In genomic region chr12:108174641-108175040, GRCh38 we compare ENCODE assay signal across 22 cellular contexts. TPM values are rescaled to one million over a fixed set of nuclear protein-coding genes. Genes with fewer than 3 reads are reported as not detected.
DNase-seq lines count a peak whose midpoint lies in the region; ATAC-seq and TF ChIP-seq lines count a peak whose summit lies in the region.
"Had no signal": no experiment of that assay in that cellular context is flagged by ENCODE, and none has a peak within 500 bp of the region (broad histone marks: within the 10 kb centered on the region; RNA-seq: fewer than 3 reads in every experiment).

No MANE protein-coding gene starts in this region.

- H4K91ac ChIP-seq in H9 (ENCODE audit: insufficient read length, low read depth, low read length): no peak overlapping the region

- no peak overlapping the region for H2BK12ac ChIP-seq in H9 (ENCODE audit: insufficient read length, low read depth, low read length)

- H3K4me1 Mint-ChIP-seq in H9: peaks cover 38 to 54% of the 10 kb centered on the region in 2 experiments
- H3K4me1 Mint-ChIP-seq: CD14-positive monocyte; CD8-positive, alpha-beta memory T cell had no signal

- intact Hi-C loops in esophagus muscularis mucosa (cut with DNase I): no loop called here
- intact Hi-C loops in thyroid gland (cut with DNase I): no loop called here

- H3K18ac ChIP-seq in H9 (ENCODE audit: insufficient read length, low read depth, low read length): no peak overlapping the region

- TF ChIP-seq CTCF in H9 (conservative IDR thresholded peaks at IDR 0.05) (no peak), esophagus muscularis mucosa (IDR thresholded peaks at IDR 0.05) (no peak), thyroid gland (IDR thresholded peaks at IDR 0.05) (no peak)

- H3K9ac ChIP-seq in H9 (ENCODE audit: extremely low read depth, insufficient read length, low read length) (no peak overlapping the region), HUES64 (ENCODE audit: low read depth, low read length) (no peak overlapping the region)
- H3K9ac ChIP-seq: BLaER1 treated with 17β-estradiol and CSF1 and Interleukin-3, amounts not matched to agents 10 nM and 100 nM had no signal

- H3K56ac ChIP-seq in H9 (ENCODE audit: insufficient read length, low read depth, low read length): no peak overlapping the region

- no peak overlapping the region for H3K14ac ChIP-seq in H9 (ENCODE audit: insufficient read depth, low read length)

- H3K4me3 ChIP-seq in HUES64 (ENCODE audit: low read length) (no peak overlapping the region), esophagus muscularis mucosa (no peak overlapping the region), thyroid gland (replicated peaks in 1 of 3) (no peak overlapping the region)
- H3K4me3 ChIP-seq: BLaER1 treated with 17β-estradiol and CSF1 and Interleukin-3, amounts not matched to agents 10 nM and 100 nM; GM12878; GM23338 had no signal

- H2AK5ac ChIP-seq in H9 (ENCODE audit: insufficient read length, low read length): no peak overlapping the region

- no peak overlapping the region for H2BK120ac ChIP-seq in H9 (ENCODE audit: low read depth, low read length, poor library complexity, severe bottlenecking)

- H3K4ac ChIP-seq in H9 (ENCODE audit: low read depth, low read length): no peak overlapping the region

- H3K9me3 ChIP-seq in H9 (ENCODE audit: control insufficient read depth, low read depth, low read length) (no peaks in the 10 kb centered on the region), HUES64 (ENCODE audit: insufficient read depth, low read depth, low read length) (peaks cover 8% of the 10 kb centered on the region; the same call in 1 of the 2 replicates), esophagus muscularis mucosa (no peaks in the 10 kb centered on the region), thyroid gland (no peaks in the 10 kb centered on the region)
- H3K9me3 ChIP-seq: BE2C; BLaER1 treated with 17β-estradiol and CSF1 and Interleukin-3, amounts not matched to agents 10 nM and 100 nM had no signal

- no peak for ATAC-seq in GM19395 (IDR thresholded peaks at IDR 0.05; ENCODE audit: unreplicated experiment)

- WGBS in H9 (ENCODE audit: extremely low coverage, insufficient read length, low lambda C conversion rate): no CpG with 5 or more reads among the region's 6 CpGs
- 92% methylated on average over 6 of the region's 6 CpGs for WGBS in HUES64
- 76% methylated on average over 6 of the region's 6 CpGs for WGBS in esophagus muscularis mucosa
- WGBS in thyroid gland, 2 donors: 79 to 88% methylated on average over 6 of the region's 6 CpGs

- H2BK15ac ChIP-seq in H9 (ENCODE audit: low read depth, low read length): no peak overlapping the region

- H3K27me3 Mint-ChIP-seq in H9 (ENCODE audit: low read depth): no peaks in the 10 kb centered on the region; the same call in 1 of the 2 replicates

- H3K36me3 ChIP-seq in HUES64 (ENCODE audit: insufficient read depth, low read length): no peaks in the 10 kb centered on the region
- H3K36me3 ChIP-seq in esophagus muscularis mucosa: peaks cover 0 to 5% (median 0%) of the 10 kb centered on the region in 4 donors
- H3K36me3 ChIP-seq in thyroid gland: no peaks in the 10 kb centered on the region
- H3K36me3 ChIP-seq: BE2C; BLaER1 treated with 17β-estradiol and CSF1 and Interleukin-3, amounts not matched to agents 10 nM and 100 nM had no signal

- H3K4me1 ChIP-seq in H9 (ENCODE audit: insufficient read depth, low read length) (peaks cover 8% of the 10 kb centered on the region; the same call in 1 of the 2 replicates), HUES64 (ENCODE audit: insufficient read depth, low read length) (no peaks in the 10 kb centered on the region), esophagus muscularis mucosa (peaks cover 0 to 48% (median 35%) of the 10 kb centered on the region in 4 donors), thyroid gland (peaks cover 53 to 69% of the 10 kb centered on the region in 2 donors)
- H3K4me1 ChIP-seq: BE2C; BLaER1 treated with 17β-estradiol and CSF1 and Interleukin-3, amounts not matched to agents 10 nM and 100 nM had no signal

- no peak overlapping the region for H3K4me2 ChIP-seq in H9 (ENCODE audit: insufficient read depth, insufficient read length, low read length)
- H3K4me2 ChIP-seq: BLaER1 treated with 17β-estradiol and CSF1 and Interleukin-3, amounts not matched to agents 10 nM and 100 nM had no signal

- no peak overlapping the region for H4K5ac ChIP-seq in H9 (ENCODE audit: insufficient read length, low read depth, low read length)

- H3K27ac Mint-ChIP-seq in H9: peak overlapping the region in 2 of 3 experiments; percentile 64 to 94; a peak in 3 of 7 replicates
- H3K27ac Mint-ChIP-seq: CD14-positive monocyte; CD4-positive, alpha-beta T cell; CD8-positive, alpha-beta memory T cell; GM23338 had no signal

- H2BK5ac ChIP-seq in H9 (ENCODE audit: insufficient read length, low read length): no peak overlapping the region

- peaks cover 3 to 19% (median 5%) of the 10 kb centered on the region in 3 experiments; a peak in 5 of 7 replicates for H3K36me3 Mint-ChIP-seq in H9 (ENCODE audit: insufficient read depth in 1 of 3, low read depth in 3 of 3)
- H3K36me3 Mint-ChIP-seq: CD14-positive monocyte; CD8-positive, alpha-beta memory T cell had no signal

- H3K4me3 Mint-ChIP-seq in H9: no peak overlapping the region
- H3K4me3 Mint-ChIP-seq: CD14-positive monocyte; CD4-positive, alpha-beta T cell; CD8-positive, alpha-beta memory T cell; GM23338 had no signal

- H4K20me1 ChIP-seq in H9 (ENCODE audit: control insufficient read depth, insufficient read depth, insufficient read length): no peaks in the 10 kb centered on the region
- H4K20me1 ChIP-seq: BLaER1 treated with 17β-estradiol and CSF1 and Interleukin-3, amounts not matched to agents 10 nM and 100 nM had no signal

- H4K8ac ChIP-seq in H9 (replicated peaks; ENCODE audit: insufficient read length, low read depth, low read length): no peak overlapping the region

- H3K79me1 ChIP-seq in H9 (ENCODE audit: insufficient read depth, low read depth, low read length, poor library complexity, severe bottlenecking): no peaks in the 10 kb centered on the region

- TF ChIP-seq POLR2A in esophagus muscularis mucosa (IDR thresholded peaks at IDR 0.05; ENCODE audit: low read depth): no peak
- no peak for TF ChIP-seq POLR2A in thyroid gland (IDR thresholded peaks at IDR 0.05)

- H2AFZ ChIP-seq in H9 (ENCODE audit: low read length): no peak overlapping the region

- H3T11ph ChIP-seq in H9 (ENCODE audit: low read length): no peak overlapping the region

- H2BK20ac ChIP-seq in H9 (ENCODE audit: low read depth, low read length, poor library complexity, severe bottlenecking): no peak overlapping the region

- no peaks in the 10 kb centered on the region for H3K79me2 ChIP-seq in H9 (ENCODE audit: insufficient read depth, low read length)

- H3K23me2 ChIP-seq in H9 (ENCODE audit: insufficient read length, low read depth, low read length, poor library complexity, severe bottlenecking): no peaks in the 10 kb centered on the region

- H3K23ac ChIP-seq in H9 (ENCODE audit: insufficient read length, low read depth, low read length): no peak overlapping the region

- H3K27me3 ChIP-seq in H9 (ENCODE audit: insufficient read depth, low read length) (no peaks in the 10 kb centered on the region), HUES64 (ENCODE audit: insufficient read depth, low read length) (no peaks in the 10 kb centered on the region), esophagus muscularis mucosa (no peaks in the 10 kb centered on the region), thyroid gland (no peaks in the 10 kb centered on the region)
- H3K27me3 ChIP-seq: BE2C; BLaER1 treated with 17β-estradiol and CSF1 and Interleukin-3, amounts not matched to agents 10 nM and 100 nM had no signal

- peaks cover 11 to 13% of the 10 kb centered on the region in 2 experiments; a peak in 4 of 5 replicates for H3K9me3 Mint-ChIP-seq in H9
- H3K9me3 Mint-ChIP-seq: CD4-positive, alpha-beta T cell; CD8-positive, alpha-beta memory T cell had no signal

- no peak for TF ChIP-seq EP300 in esophagus muscularis mucosa (IDR thresholded peaks at IDR 0.05)

- H3K27ac ChIP-seq in H9 (ENCODE audit: insufficient read length, low read depth, low read length): no peak overlapping the region
- peak overlapping the region; percentile 34; the same call in 1 of the 2 replicates for H3K27ac ChIP-seq in HUES64 (ENCODE audit: low read depth, low read length)
- peak overlapping the region; percentile 49 to 57 (median 56) for H3K27ac ChIP-seq in esophagus muscularis mucosa (replicated peaks in 1 of 4)
- peak overlapping the region; percentile 54 to 92 (median 87) for H3K27ac ChIP-seq in thyroid gland
- H3K27ac ChIP-seq: 22Rv1; BLaER1 treated with 17β-estradiol and CSF1 and Interleukin-3, amounts not matched to agents 10 nM and 100 nM had no signal

- no peak for DNase-seq in H9
- no peak for DNase-seq in esophagus muscularis mucosa (ENCODE audit: extremely low spot score)
- DNase-seq in thyroid gland: no peak
- DNase-seq in NCI-H345 (lab: John Stamatoyannopoulos, UW): no peak
- DNase-seq in NK-92 treated with Interleukin-12 subunit alpha and Interleukin-12 subunit beta, amount 100 ng/mL, for 24 hours (lab: John Stamatoyannopoulos, UW): no peak
- DNase-seq: AML-193; BE2C; CD4-positive, alpha-beta T cell; CD8-positive, alpha-beta memory T cell; DMS 273 treated with DMSO at 0.1 percent for 48 hours; DMS79; EL; GDM1; HCEC 1CT had no signal

RNA-seq across cellular contexts. Expression of gene WSCD2, which starts 45.6 kb away (rescaled TPM):
- total RNA-seq in H9 (2021) (0.92 and 1.2 TPM in 2 replicates), esophagus muscularis mucosa (10 to 100 TPM; 24.7 to 47.9 (median 30.4) TPM), thyroid gland (100 to 1,000 TPM in 1 of 4 donors, 10 to 100 TPM in 3; 35.5 to 117 (median 81.4) TPM)
- 1.4 TPM for polyA plus RNA-seq in HUES64 (2013, experiment 1 of 2)
- polyA plus RNA-seq in HUES64 (2013, experiment 2 of 2): 1.4 TPM
- total RNA-seq: CD4-positive, alpha-beta T cell; CD8-positive, alpha-beta memory T cell; GM12878 had no signal
- polyA plus RNA-seq: AG04450, CD14-positive monocyte had no signal

Comparison
In these comparisons a context has a peak if more than half of its experiments do, and no peak if none do; other contexts are left out.
1. RNA of gene WSCD2, which starts 45.6 kb away (total RNA-seq): 35.5 to 117 TPM in thyroid gland and 24.7 to 47.9 TPM in esophagus muscularis mucosa; 0.92 to 1.2 TPM in H9; every median in the first group is over 10 times any median in the second.